In genomic region chr21:23162213-23162946, GRCh38 we compare ENCODE assay signal across 21 cellular contexts.
A peak's percentile ranks its signal among the peaks of the same experiment; 100 is the strongest.
DNase-seq lines count a peak whose midpoint lies in the region; ATAC-seq, FAIRE-seq and TF ChIP-seq lines count a peak whose summit lies in the region.
"Had no signal": no experiment of that assay in that cellular context is flagged by ENCODE, and none has a peak within 500 bp of the region (broad histone marks: within the 10 kb centered on the region; RNA-seq: fewer than 3 reads in every experiment).

No MANE protein-coding gene starts in this region.

- TF ChIP-seq CTCF in D721Med (IDR thresholded peaks at IDR 0.05; ENCODE audit: insufficient read depth, missing control alignments) (no peak), MM.1S (IDR thresholded peaks at IDR 0.05; ENCODE audit: low read length) (no peak), SU-DHL-6 (IDR thresholded peaks at IDR 0.05; ENCODE audit: insufficient read depth, low read length, poor library complexity, severe bottlenecking) (no peak)

- DNase-seq in D721Med (ENCODE audit: insufficient read length, low spot score) (no peak), MM.1S (peak; percentile 19), glomerular visceral epithelial cell (ENCODE audit: extremely low spot score) (peak; percentile 6), Right ventricle myocardium superior (no peak), DMS 273 (lab: John Stamatoyannopoulos, UW; ENCODE audit: unreplicated experiment) (no peak), NCI-H2107 treated with DMSO at 0.1 percent for 48 hours (lab: John Stamatoyannopoulos, UW; ENCODE audit: unreplicated experiment) (no peak)
- DNase-seq: activated CD4-positive, alpha-beta T cell treated with anti-CD3 and anti-CD28 coated beads, Interleukin-2, amount 10 ng/mL, durations not matched to agents 24 days and 14 days; activated CD8-positive, alpha-beta memory T cell treated with anti-CD3 and anti-CD28 coated beads, Interleukin-2, amount 50 U/mL, for 4 hours; activated effector memory CD4-positive, alpha-beta T cell treated with anti-CD3 and anti-CD28 coated beads, Interleukin-2, amount 50 U/mL, for 16 hours; amniotic stem cell; NCI-H1694; NCI-H524 treated with DMSO at 0.1 percent for 48 hours; PC-9; right lobe of liver; upper lobe of left lung had no signal

- H3F3A ChIP-seq in MM.1S (ENCODE audit: insufficient read depth, low read length), result no peaks in the 10 kb centered on the region
- H3F3A ChIP-seq in SU-DHL-6 (ENCODE audit: insufficient read depth), result no peaks in the 10 kb centered on the region

- 0 out of 2 replicates have a peak, but pooled peaks cover 3% of the 10 kb centered on the region for H3K4me1 ChIP-seq in MM.1S (ENCODE audit: low read length)
- H3K4me1 ChIP-seq: A549, BLaER1, neural progenitor cell, right lobe of liver, upper lobe of left lung had no signal

- ATAC-seq in Right ventricle myocardium superior (ENCODE audit: poor library complexity), result no peak
- ATAC-seq in GM18909 (IDR thresholded peaks at IDR 0.05; ENCODE audit: poor library complexity, unreplicated experiment), result no peak
- ATAC-seq: A549, HepG2 had no signal

- H3K4me3 ChIP-seq in MM.1S (ENCODE audit: low read length), result no peak overlapping the region
- no peak overlapping the region for H3K4me3 ChIP-seq in SU-DHL-6 (ENCODE audit: insufficient read depth, low read length, poor library complexity, severe bottlenecking)
- H3K4me3 ChIP-seq: A549, BLaER1, neural progenitor cell, PC-9, right lobe of liver, upper lobe of left lung had no signal

- intact Hi-C loops in Right ventricle myocardium superior (cut with DNase I), result no loop called here

- no peaks in the 10 kb centered on the region for H3K79me2 ChIP-seq in MM.1S (ENCODE audit: low read length)
- H3K79me2 ChIP-seq in SU-DHL-6 (ENCODE audit: insufficient read depth, low read length), result no peaks in the 10 kb centered on the region

- no peak overlapping the region for H3K9ac ChIP-seq in MM.1S (ENCODE audit: low read length)
- H3K9ac ChIP-seq in SU-DHL-6 (ENCODE audit: low read length), result no peak overlapping the region
- H3K9ac ChIP-seq: BLaER1, neural progenitor cell had no signal

- no peak overlapping the region for H3K4me2 ChIP-seq in MM.1S (ENCODE audit: low read depth, low read length)
- no peak overlapping the region for H3K4me2 ChIP-seq in SU-DHL-6 (ENCODE audit: low read depth, low read length, poor library complexity, severe bottlenecking)
- H3K4me2 ChIP-seq: A549, BLaER1, neural progenitor cell, PC-9 had no signal

- H2AFZ ChIP-seq in MM.1S (ENCODE audit: low read length) (no peak overlapping the region), SU-DHL-6 (ENCODE audit: low read depth, low read length, severe bottlenecking) (peak overlapping the region; percentile 30)
- H2AFZ ChIP-seq: neural progenitor cell, PC-9 had no signal

- H3K36me3 ChIP-seq in MM.1S (replicated peaks; ENCODE audit: insufficient read depth, low read length) (no peaks in the 10 kb centered on the region), SU-DHL-6 (ENCODE audit: low read length) (0 out of 2 replicates have a peak, but pooled peaks cover 3% of the 10 kb centered on the region)
- H3K36me3 ChIP-seq: BLaER1, neural progenitor cell, right lobe of liver, upper lobe of left lung had no signal

- peak; percentile 67 for FAIRE-seq in D721Med (lab: Jason Lieb, UNC)
- FAIRE-seq: A549, HepG2 had no signal

- no peak overlapping the region for H3K27ac ChIP-seq in MM.1S (ENCODE audit: low read length)
- no peak overlapping the region for H3K27ac ChIP-seq in SU-DHL-6 (ENCODE audit: low read depth, low read length)
- H3K27ac ChIP-seq: A549, BLaER1, neural progenitor cell, PC-9, right lobe of liver, upper lobe of left lung had no signal

- H3K9me2 ChIP-seq in MM.1S (replicated peaks; ENCODE audit: insufficient read depth, low read length) (no peaks in the 10 kb centered on the region), SU-DHL-6 (replicated peaks; ENCODE audit: insufficient read depth, low read length) (no peaks in the 10 kb centered on the region)

- H3K9me3 ChIP-seq in MM.1S (replicated peaks; ENCODE audit: insufficient read depth, low read length) (no peaks in the 10 kb centered on the region), SU-DHL-6 (ENCODE audit: insufficient read depth, low read length) (no peaks in the 10 kb centered on the region)
- H3K9me3 ChIP-seq: A549, BLaER1, right lobe of liver, upper lobe of left lung had no signal

- no peaks in the 10 kb centered on the region for H3K27me3 ChIP-seq in MM.1S (replicated peaks; ENCODE audit: insufficient read depth, low read length)
- no peaks in the 10 kb centered on the region for H3K27me3 ChIP-seq in SU-DHL-6 (ENCODE audit: low read length)
- H3K27me3 ChIP-seq: BLaER1, neural progenitor cell, right lobe of liver, upper lobe of left lung had no signal

- no peaks in the 10 kb centered on the region for H4K20me1 ChIP-seq in MM.1S (ENCODE audit: insufficient read depth, low read length)
- no peaks in the 10 kb centered on the region for H4K20me1 ChIP-seq in SU-DHL-6 (ENCODE audit: low read depth, low read length)
- H4K20me1 ChIP-seq: BLaER1 had no signal

Comparison
In these comparisons a context has a peak if more than half of its experiments do, and no peak if none do; other contexts are left out.
1. DNase-seq: peak in MM.1S (single experiment) and glomerular visceral epithelial cell (single experiment); none in D721Med (single experiment), Right ventricle myocardium superior (single experiment), DMS 273 (single experiment) and NCI-H2107 treated with DMSO at 0.1 percent for 48 hours (single experiment).